In genomic region chr3:197367081-197367780, GRCh38 we compare ENCODE assay signal across 11 cellular contexts.
DNase-seq lines count a peak whose midpoint lies in the region; ATAC-seq and TF ChIP-seq lines count a peak whose summit lies in the region.
"Had no signal": no experiment of that assay in that cellular context is flagged by ENCODE, and none has a peak within 500 bp of the region (broad histone marks: within the 10 kb centered on the region; RNA-seq: fewer than 3 reads in every experiment).

No MANE protein-coding gene starts in this region.

- H3K27ac ChIP-seq in RWPE2 (ENCODE audit: poor library complexity, severe bottlenecking) (peak overlapping the region; percentile 76), tibial nerve (peak overlapping the region in 2 of 4 donors; percentile 51 to 80)
- H3K27ac ChIP-seq in CD4-positive, alpha-beta memory T cell (ENCODE audit: low read depth, low read length), result no peak overlapping the region
- H3K27ac ChIP-seq: BLaER1 treated with 17β-estradiol and CSF1 and Interleukin-3, amounts not matched to agents 10 nM and 100 nM; KMS-11 had no signal

- H3K4me3 Mint-ChIP-seq in glutamatergic neuron (ENCODE audit: unreplicated experiment), result no peak overlapping the region
- no peak overlapping the region for H3K4me3 Mint-ChIP-seq in CD4-positive, alpha-beta memory T cell
- H3K4me3 Mint-ChIP-seq: activated CD4-positive, alpha-beta memory T cell treated with anti-CD3 and anti-CD28 coated beads, Interleukin-2, amount 10 ng/mL, durations not matched to agents 7 days and 5 days had no signal

- peak; percentile 89 for ATAC-seq in RWPE2 (ENCODE audit: low read depth)

- H3K27me3 Mint-ChIP-seq in glutamatergic neuron (ENCODE audit: unreplicated experiment), result peaks cover 7% of the 10 kb centered on the region
- H3K27me3 Mint-ChIP-seq in CD4-positive, alpha-beta memory T cell, result peaks cover 8 to 10% of the 10 kb centered on the region in 2 donors

- WGBS in tibial nerve, 2 donors, result 52 to 71% methylated on average over 7 to 11 of the region's 13 CpGs

- H3K36me3 ChIP-seq in RWPE2 (ENCODE audit: low read depth) (no peaks in the 10 kb centered on the region), tibial nerve (no peaks in the 10 kb centered on the region)
- H3K36me3 ChIP-seq in CD4-positive, alpha-beta memory T cell (ENCODE audit: insufficient read depth, low read length), result no peaks in the 10 kb centered on the region
- H3K36me3 ChIP-seq: BLaER1 treated with 17β-estradiol and CSF1 and Interleukin-3, amounts not matched to agents 10 nM and 100 nM had no signal

- peak overlapping the region; percentile 17 for H3K27ac Mint-ChIP-seq in glutamatergic neuron (ENCODE audit: unreplicated experiment)
- H3K27ac Mint-ChIP-seq in CD4-positive, alpha-beta memory T cell, result no peak overlapping the region
- H3K27ac Mint-ChIP-seq: activated CD4-positive, alpha-beta memory T cell treated with anti-CD3 and anti-CD28 coated beads, Interleukin-2, amount 10 ng/mL, durations not matched to agents 7 days and 5 days had no signal

- H3K4me1 ChIP-seq in RWPE2 (ENCODE audit: insufficient read depth, poor library complexity, severe bottlenecking) (peaks cover 45% of the 10 kb centered on the region), tibial nerve (peaks cover 0 to 36% (median 17%) of the 10 kb centered on the region in 4 donors)
- H3K4me1 ChIP-seq in CD4-positive, alpha-beta memory T cell (ENCODE audit: insufficient read depth, low read length), result no peaks in the 10 kb centered on the region

- H3K36me3 Mint-ChIP-seq in glutamatergic neuron (ENCODE audit: unreplicated experiment), result peaks cover 9% of the 10 kb centered on the region
- no peaks in the 10 kb centered on the region for H3K36me3 Mint-ChIP-seq in CD4-positive, alpha-beta memory T cell

- H3K9me3 Mint-ChIP-seq in glutamatergic neuron (ENCODE audit: unreplicated experiment), result peaks cover 3% of the 10 kb centered on the region
- no peaks in the 10 kb centered on the region for H3K9me3 Mint-ChIP-seq in CD4-positive, alpha-beta memory T cell
- H3K9me3 Mint-ChIP-seq: activated CD4-positive, alpha-beta memory T cell treated with anti-CD3 and anti-CD28 coated beads, Interleukin-2, amount 10 ng/mL, durations not matched to agents 7 days and 5 days had no signal

- POLR2A ChIA-PET in CD4-positive, alpha-beta memory T cell (lab: Charles Lee; ENCODE audit: partially characterized antibody), result no interaction called here

- intact Hi-C loops in CD4-positive, alpha-beta memory T cell (cut with micrococcal nuclease), result no loop called here

- H3K4me3 ChIP-seq in RWPE2 (ENCODE audit: severe bottlenecking) (no peak overlapping the region), tibial nerve (no peak overlapping the region)
- H3K4me3 ChIP-seq in CD4-positive, alpha-beta memory T cell (ENCODE audit: low read length in 2 of 2), result no peak overlapping the region
- H3K4me3 ChIP-seq: BLaER1 treated with 17β-estradiol and CSF1 and Interleukin-3, amounts not matched to agents 10 nM and 100 nM had no signal

- no peak for TF ChIP-seq POLR2A in tibial nerve (IDR thresholded peaks at IDR 0.05)

- CTCF ChIA-PET in CD4-positive, alpha-beta memory T cell (lab: Charles Lee; ENCODE audit: partially characterized antibody), result interaction anchor here (1.1 to 1.4 kb wide), 2 partner anchors 10 to 100 kb away, joined by 3 to 4 read pairs; no protein-coding TSS in a partner anchor

- TF ChIP-seq EP300 in tibial nerve (IDR thresholded peaks at IDR 0.05), result no peak

- H3K9me3 ChIP-seq in RWPE2 (ENCODE audit: severe bottlenecking) (no peaks in the 10 kb centered on the region), tibial nerve (no peaks in the 10 kb centered on the region)
- H3K9me3 ChIP-seq in CD4-positive, alpha-beta memory T cell (ENCODE audit: control insufficient read depth in 1 of 2, low read length in 2 of 2), result no peaks in the 10 kb centered on the region
- H3K9me3 ChIP-seq: BLaER1 treated with 17β-estradiol and CSF1 and Interleukin-3, amounts not matched to agents 10 nM and 100 nM had no signal

- no peaks in the 10 kb centered on the region for H3K27me3 ChIP-seq in RWPE2 (ENCODE audit: insufficient read depth, poor library complexity, severe bottlenecking)
- H3K27me3 ChIP-seq in tibial nerve, result no peaks in the 10 kb centered on the region
- peaks cover 4% of the 10 kb centered on the region for H3K27me3 ChIP-seq in CD4-positive, alpha-beta memory T cell (ENCODE audit: insufficient read depth, low read length)
- H3K27me3 ChIP-seq: BLaER1 treated with 17β-estradiol and CSF1 and Interleukin-3, amounts not matched to agents 10 nM and 100 nM had no signal

- TF ChIP-seq CTCF in RWPE2 (IDR thresholded peaks at IDR 0.05; ENCODE audit: poor library complexity, severe bottlenecking) (no peak), glutamatergic neuron (IDR thresholded peaks at IDR 0.05; ENCODE audit: partially characterized antibody, unreplicated experiment) (no peak), tibial nerve (IDR thresholded peaks at IDR 0.05) (no peak)

- H3K4me1 Mint-ChIP-seq in glutamatergic neuron (ENCODE audit: low read depth, unreplicated experiment), result peaks cover 18% of the 10 kb centered on the region
- H3K4me1 Mint-ChIP-seq in CD4-positive, alpha-beta memory T cell, result no peaks in the 10 kb centered on the region
- H3K4me1 Mint-ChIP-seq: activated CD4-positive, alpha-beta memory T cell treated with anti-CD3 and anti-CD28 coated beads, Interleukin-2, amount 10 ng/mL, durations not matched to agents 7 days and 5 days had no signal

- peak; percentile 97 for DNase-seq in A172 (ENCODE audit: low spot score)
- DNase-seq in HPDE6-E6E7 (ENCODE audit: extremely low spot score), result peak; percentile 87
- DNase-seq in RWPE2 (ENCODE audit: low spot score), result peak; percentile 97
- DNase-seq in glutamatergic neuron, result no peak
- DNase-seq in tibial nerve (ENCODE audit: low spot score in 2 of 2), result no peak
- no peak for DNase-seq in CD4-positive, alpha-beta memory T cell
- no peak for DNase-seq in NCI-H1048 (lab: John Stamatoyannopoulos, UW)
- DNase-seq in activated effector memory CD4-positive, alpha-beta T cell treated with Interleukin-2 at 50 U/mL for 16 hours, result no peak
- DNase-seq: activated CD4-positive, alpha-beta memory T cell treated with anti-CD3 and anti-CD28 coated beads, Interleukin-2, amount 10 ng/mL, durations not matched to agents 7 days and 5 days had no signal

Comparison
In these comparisons a context has a peak if more than half of its experiments do, and no peak if none do; other contexts are left out.
1. DNase-seq: peak in A172 (single experiment), HPDE6-E6E7 (single experiment) and RWPE2 (single experiment); none in glutamatergic neuron (single experiment), tibial nerve (0 of 2), CD4-positive, alpha-beta memory T cell (0 of 5), NCI-H1048 (single experiment) and activated effector memory CD4-positive, alpha-beta T cell treated with Interleukin-2 at 50 U/mL for 16 hours (single experiment).